ENCODE assay signal across 1 cellular context in the genomic region with DNA sequence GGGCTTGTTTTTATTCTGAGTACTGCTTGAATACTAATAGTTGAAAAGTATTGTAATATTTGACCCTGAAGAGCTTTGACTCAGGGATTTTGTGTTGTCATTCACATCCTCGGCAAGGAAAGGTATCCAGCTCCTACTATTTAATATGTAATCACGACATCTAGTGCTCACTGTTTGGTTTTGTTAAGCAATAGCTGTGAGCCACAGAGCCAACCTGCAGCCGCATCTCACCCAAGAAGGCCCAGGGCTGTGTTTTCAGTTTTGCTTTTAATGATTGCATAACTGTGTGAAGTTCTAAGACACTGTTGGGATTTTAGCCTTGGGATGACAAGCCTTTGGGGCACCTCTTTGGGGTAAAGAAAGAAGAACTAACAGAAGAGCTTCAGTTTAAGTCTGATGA.
TF ChIP-seq lines count a peak whose summit lies in the region.

No MANE protein-coding gene starts in this region.

TF ChIP-seq in H1, 55 proteins besides CTCF, POLR2A, EP300 and RAD21 (continued from another document):
- TF ChIP-seq HDAC6 (IDR thresholded peaks at IDR 0.05; ENCODE audit: low read depth, low read length), result no peak
- TF ChIP-seq PHF8 (conservative IDR thresholded peaks at IDR 0.05; ENCODE audit: low read depth, low read length), result no peak
- TF ChIP-seq TAF7 (optimal IDR thresholded peaks at IDR 0.05; ENCODE audit: borderline replicate concordance, low read depth, low read length), result no peak
- no peak for TF ChIP-seq SUZ12 (IDR thresholded peaks at IDR 0.05; ENCODE audit: low read length)
TF ChIP-seq in H1: peak in this region for 0.
